In the genomic region with DNA sequence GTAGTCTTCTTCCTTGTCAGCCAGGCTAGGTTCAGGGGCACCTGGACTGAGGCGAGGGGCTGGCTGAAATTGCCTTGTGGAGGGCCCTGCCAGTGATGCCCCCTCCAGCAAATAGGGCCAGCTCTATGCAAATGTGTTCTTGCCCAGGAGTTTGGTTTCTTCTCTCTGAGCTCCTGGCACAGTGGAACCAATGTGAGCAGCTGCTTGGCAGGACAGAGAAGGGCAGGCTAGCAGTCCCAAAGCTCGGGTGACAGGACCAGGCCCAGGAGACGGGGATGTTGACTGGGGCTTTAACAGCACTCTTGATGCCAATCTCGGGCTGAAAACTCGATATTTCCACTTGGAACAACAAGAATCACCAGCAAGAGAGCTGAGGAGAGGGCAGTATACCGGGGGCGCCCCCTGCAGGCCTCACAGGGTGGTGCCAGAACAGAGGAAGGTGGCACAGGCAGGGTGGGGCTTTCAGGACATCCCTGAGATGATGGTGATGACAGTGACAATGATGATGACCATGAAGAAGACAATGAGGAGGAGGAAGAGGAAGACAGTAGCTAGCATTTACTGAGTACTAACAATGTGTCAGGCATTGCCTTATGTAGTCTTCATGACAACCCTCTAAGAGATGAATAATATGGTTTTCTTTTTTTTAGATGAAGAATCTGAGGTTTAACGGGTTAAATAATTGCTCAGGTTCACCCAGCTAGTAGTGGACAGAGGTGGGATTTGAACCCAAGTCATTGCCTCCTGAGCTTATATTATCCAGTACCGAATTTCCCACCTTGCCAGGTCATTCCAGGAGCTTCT, we compare ENCODE assay signal across 1 cellular context.
TF ChIP-seq lines count a peak whose summit lies in the region.

No MANE protein-coding gene starts in this region.

TF ChIP-seq in HepG2, 621 proteins besides CTCF, POLR2A, EP300 and RAD21 (continued from another document):
- TF ChIP-seq, protein P1, sequence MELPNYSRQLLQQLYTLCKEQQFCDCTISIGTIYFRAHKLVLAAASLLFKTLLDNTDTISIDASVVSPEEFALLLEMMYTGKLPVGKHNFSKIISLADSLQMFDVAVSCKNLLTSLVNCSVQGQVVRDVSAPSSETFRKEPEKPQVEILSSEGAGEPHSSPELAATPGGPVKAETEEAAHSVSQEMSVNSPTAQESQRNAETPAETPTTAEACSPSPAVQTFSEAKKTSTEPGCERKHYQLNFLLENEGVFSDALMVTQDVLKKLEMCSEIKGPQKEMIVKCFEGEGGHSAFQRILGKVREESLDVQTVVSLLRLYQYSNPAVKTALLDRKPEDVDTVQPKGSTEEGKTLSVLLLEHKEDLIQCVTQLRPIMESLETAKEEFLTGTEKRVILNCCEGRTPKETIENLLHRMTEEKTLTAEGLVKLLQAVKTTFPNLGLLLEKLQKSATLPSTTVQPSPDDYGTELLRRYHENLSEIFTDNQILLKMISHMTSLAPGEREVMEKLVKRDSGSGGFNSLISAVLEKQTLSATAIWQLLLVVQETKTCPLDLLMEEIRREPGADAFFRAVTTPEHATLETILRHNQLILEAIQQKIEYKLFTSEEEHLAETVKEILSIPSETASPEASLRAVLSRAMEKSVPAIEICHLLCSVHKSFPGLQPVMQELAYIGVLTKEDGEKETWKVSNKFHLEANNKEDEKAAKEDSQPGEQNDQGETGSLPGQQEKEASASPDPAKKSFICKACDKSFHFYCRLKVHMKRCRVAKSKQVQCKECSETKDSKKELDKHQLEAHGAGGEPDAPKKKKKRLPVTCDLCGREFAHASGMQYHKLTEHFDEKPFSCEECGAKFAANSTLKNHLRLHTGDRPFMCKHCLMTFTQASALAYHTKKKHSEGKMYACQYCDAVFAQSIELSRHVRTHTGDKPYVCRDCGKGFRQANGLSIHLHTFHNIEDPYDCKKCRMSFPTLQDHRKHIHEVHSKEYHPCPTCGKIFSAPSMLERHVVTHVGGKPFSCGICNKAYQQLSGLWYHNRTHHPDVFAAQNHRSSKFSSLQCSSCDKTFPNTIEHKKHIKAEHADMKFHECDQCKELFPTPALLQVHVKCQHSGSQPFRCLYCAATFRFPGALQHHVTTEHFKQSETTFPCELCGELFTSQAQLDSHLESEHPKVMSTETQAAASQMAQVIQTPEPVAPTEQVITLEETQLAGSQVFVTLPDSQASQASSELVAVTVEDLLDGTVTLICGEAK (IDR thresholded peaks at IDR 0.05): no peak
- TF ChIP-seq, protein P1 (CRISPR knock-in tag; IDR thresholded peaks at IDR 0.05): no peak
- TF ChIP-seq SALL1 (CRISPR knock-in tag; IDR thresholded peaks at IDR 0.05) (peak; percentile 34; the same call in 1 of the 2 replicates), ZNF468 (CRISPR knock-in tag; IDR thresholded peaks at IDR 0.05) (0 out of 2 replicates have a peak, but pooled peaks have one; percentile 7), XRCC5 (optimal IDR thresholded peaks at IDR 0.05; ENCODE audit: low read length) (peak; percentile 94), KMT2B (CRISPR knock-in tag; IDR thresholded peaks at IDR 0.05) (no peak), ZNF572 (CRISPR knock-in tag; IDR thresholded peaks at IDR 0.05) (no peak), KDM2A (CRISPR knock-in tag; IDR thresholded peaks at IDR 0.05; ENCODE audit: borderline replicate concordance, low read depth) (peak; percentile 54), IRX3 (CRISPR knock-in tag; IDR thresholded peaks at IDR 0.05; ENCODE audit: borderline replicate concordance, low read depth) (no peak), ZNF263 (CRISPR knock-in tag; IDR thresholded peaks at IDR 0.05) (0 out of 2 replicates have a peak, but pooled peaks have one; percentile 23), HOXA3 (CRISPR knock-in tag; IDR thresholded peaks at IDR 0.05) (no peak)
- TF ChIP-seq, protein P2, sequence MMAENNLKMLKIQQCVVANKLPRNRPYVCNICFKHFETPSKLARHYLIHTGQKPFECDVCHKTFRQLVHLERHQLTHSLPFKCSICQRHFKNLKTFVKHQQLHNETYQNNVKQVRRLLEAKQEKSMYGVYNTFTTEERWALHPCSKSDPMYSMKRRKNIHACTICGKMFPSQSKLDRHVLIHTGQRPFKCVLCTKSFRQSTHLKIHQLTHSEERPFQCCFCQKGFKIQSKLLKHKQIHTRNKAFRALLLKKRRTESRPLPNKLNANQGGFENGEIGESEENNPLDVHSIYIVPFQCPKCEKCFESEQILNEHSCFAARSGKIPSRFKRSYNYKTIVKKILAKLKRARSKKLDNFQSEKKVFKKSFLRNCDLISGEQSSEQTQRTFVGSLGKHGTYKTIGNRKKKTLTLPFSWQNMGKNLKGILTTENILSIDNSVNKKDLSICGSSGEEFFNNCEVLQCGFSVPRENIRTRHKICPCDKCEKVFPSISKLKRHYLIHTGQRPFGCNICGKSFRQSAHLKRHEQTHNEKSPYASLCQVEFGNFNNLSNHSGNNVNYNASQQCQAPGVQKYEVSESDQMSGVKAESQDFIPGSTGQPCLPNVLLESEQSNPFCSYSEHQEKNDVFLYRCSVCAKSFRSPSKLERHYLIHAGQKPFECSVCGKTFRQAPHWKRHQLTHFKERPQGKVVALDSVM (CRISPR knock-in tag; IDR thresholded peaks at IDR 0.05): no peak
- TF ChIP-seq, protein P3, sequence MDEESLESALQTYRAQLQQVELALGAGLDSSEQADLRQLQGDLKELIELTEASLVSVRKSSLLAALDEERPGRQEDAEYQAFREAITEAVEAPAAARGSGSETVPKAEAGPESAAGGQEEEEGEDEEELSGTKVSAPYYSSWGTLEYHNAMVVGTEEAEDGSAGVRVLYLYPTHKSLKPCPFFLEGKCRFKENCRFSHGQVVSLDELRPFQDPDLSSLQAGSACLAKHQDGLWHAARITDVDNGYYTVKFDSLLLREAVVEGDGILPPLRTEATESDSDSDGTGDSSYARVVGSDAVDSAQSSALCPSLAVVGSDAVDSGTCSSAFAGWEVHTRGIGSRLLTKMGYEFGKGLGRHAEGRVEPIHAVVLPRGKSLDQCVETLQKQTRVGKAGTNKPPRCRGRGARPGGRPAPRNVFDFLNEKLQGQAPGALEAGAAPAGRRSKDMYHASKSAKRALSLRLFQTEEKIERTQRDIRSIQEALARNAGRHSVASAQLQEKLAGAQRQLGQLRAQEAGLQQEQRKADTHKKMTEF (CRISPR knock-in tag; IDR thresholded peaks at IDR 0.05): 0 out of 2 replicates have a peak, but pooled peaks have one; percentile 20
